Comparison of ENCODE assay signal across 1 cellular context in genomic region chr10:97498076-97498840, GRCh38.
TF ChIP-seq lines count a peak whose summit lies in the region.

MMS19 (minus strand) TSS chr10:97498422; CDS start chr10:97498384, 38 bp downstream.

TF ChIP-seq in HepG2, 621 proteins besides CTCF, POLR2A, EP300 and RAD21 (continued from another document and continues in another):
- TF ChIP-seq AGO1 (IDR thresholded peaks at IDR 0.05; ENCODE audit: low read depth, low read length, poor library complexity, severe bottlenecking), result no peak
- peak; percentile 76; the same call in 1 of the 2 replicates for TF ChIP-seq KDM5B (CRISPR knock-in tag; IDR thresholded peaks at IDR 0.05; ENCODE audit: borderline replicate concordance)
- no peak for TF ChIP-seq ZNF136 (CRISPR knock-in tag; IDR thresholded peaks at IDR 0.05; ENCODE audit: low read depth)
- TF ChIP-seq ARNT (IDR thresholded peaks at IDR 0.05), result no peak
- no peak for TF ChIP-seq JUNB (CRISPR knock-in tag; IDR thresholded peaks at IDR 0.05; ENCODE audit: borderline replicate concordance)
- TF ChIP-seq ZNF225 (CRISPR knock-in tag; IDR thresholded peaks at IDR 0.05), result no peak
- TF ChIP-seq MXD4 (CRISPR knock-in tag; IDR thresholded peaks at IDR 0.05), result peak; percentile 73
- TF ChIP-seq ATAD3A (CRISPR knock-in tag; IDR thresholded peaks at IDR 0.05), result no peak
- TF ChIP-seq NPAS2 (CRISPR knock-in tag; IDR thresholded peaks at IDR 0.05; ENCODE audit: borderline replicate concordance), result no peak
- TF ChIP-seq ZC3H13 (CRISPR knock-in tag; IDR thresholded peaks at IDR 0.05), result peak; percentile 71; the same call in 1 of the 2 replicates
- no peak for TF ChIP-seq ZNF10 (CRISPR knock-in tag; IDR thresholded peaks at IDR 0.05; ENCODE audit: borderline replicate concordance, low read depth)
- no peak for TF ChIP-seq ZEB1 (IDR thresholded peaks at IDR 0.05; ENCODE audit: insufficient replicate concordance, low read depth)
- TF ChIP-seq ISL2 (CRISPR knock-in tag; IDR thresholded peaks at IDR 0.05), result no peak; the same call in 1 of the 2 replicates
- peak; percentile 80; the same call in 1 of the 2 replicates for TF ChIP-seq ZNF598 (CRISPR knock-in tag; IDR thresholded peaks at IDR 0.05; ENCODE audit: borderline replicate concordance)
- no peak for TF ChIP-seq TRIM22 (IDR thresholded peaks at IDR 0.05)
- no peak for TF ChIP-seq PLRG1 (conservative IDR thresholded peaks at IDR 0.05)
- TF ChIP-seq KLF16 (CRISPR knock-in tag; IDR thresholded peaks at IDR 0.05), result peak in 1 of 2 experiments; percentile 78; a peak in 2 of 4 replicates
- no peak; the same call in 1 of the 2 replicates for TF ChIP-seq ZNF441 (CRISPR knock-in tag; IDR thresholded peaks at IDR 0.05; ENCODE audit: borderline replicate concordance)
- no peak; the same call in 1 of the 2 replicates for TF ChIP-seq SOX5 (CRISPR knock-in tag; IDR thresholded peaks at IDR 0.05; ENCODE audit: borderline replicate concordance)
- TF ChIP-seq ZFP36 (IDR thresholded peaks at IDR 0.05; ENCODE audit: borderline replicate concordance, low read depth, low read length, partially characterized antibody), result no peak
- TF ChIP-seq ZNF121 (CRISPR knock-in tag; IDR thresholded peaks at IDR 0.05), result no peak
- TF ChIP-seq ZBTB26 (CRISPR knock-in tag; IDR thresholded peaks at IDR 0.05; ENCODE audit: borderline replicate concordance), result no peak
- TF ChIP-seq ZNF749 (CRISPR knock-in tag; IDR thresholded peaks at IDR 0.05; ENCODE audit: borderline replicate concordance), result 0 out of 2 replicates have a peak, but pooled peaks have one; percentile 19
- TF ChIP-seq ZNF646 (CRISPR knock-in tag; IDR thresholded peaks at IDR 0.05), result no peak
- TF ChIP-seq TAF15 (IDR thresholded peaks at IDR 0.05; ENCODE audit: low read depth, low read length, poor library complexity, severe bottlenecking), result peak; percentile 40
- no peak for TF ChIP-seq MIXL1 (CRISPR knock-in tag; IDR thresholded peaks at IDR 0.05)
- TF ChIP-seq ZNF503 (CRISPR knock-in tag; IDR thresholded peaks at IDR 0.05), result no peak
- TF ChIP-seq BORCS8-MEF2B (CRISPR knock-in tag; IDR thresholded peaks at IDR 0.05), result peak; percentile 82; the same call in 1 of the 2 replicates
- TF ChIP-seq CEBPG (CRISPR knock-in tag; IDR thresholded peaks at IDR 0.05), result no peak; the same call in 1 of the 2 replicates
- TF ChIP-seq PREB (CRISPR knock-in tag; IDR thresholded peaks at IDR 0.05), result no peak
- peak; percentile 56; the same call in 1 of the 2 replicates for TF ChIP-seq TSC22D2 (CRISPR knock-in tag; IDR thresholded peaks at IDR 0.05; ENCODE audit: borderline replicate concordance)
- peak; percentile 86 for TF ChIP-seq POLR2G (IDR thresholded peaks at IDR 0.05; ENCODE audit: low read depth, low read length)
- no peak for TF ChIP-seq PRDM15 (CRISPR knock-in tag; IDR thresholded peaks at IDR 0.05)
- TF ChIP-seq PCBP1 (IDR thresholded peaks at IDR 0.05; ENCODE audit: borderline replicate concordance, low read depth, low read length), result peak; percentile 33; the same call in 1 of the 2 replicates
- no peak; the same call in 1 of the 2 replicates for TF ChIP-seq DDIT3 (CRISPR knock-in tag; IDR thresholded peaks at IDR 0.05)
- TF ChIP-seq KDM6A (CRISPR knock-in tag; IDR thresholded peaks at IDR 0.05; ENCODE audit: low read depth), result no peak
- peak; percentile 49; the same call in 1 of the 2 replicates for TF ChIP-seq PHF21A (CRISPR knock-in tag; IDR thresholded peaks at IDR 0.05)
- no peak for TF ChIP-seq KDM1A (CRISPR knock-in tag; IDR thresholded peaks at IDR 0.05)
- no peak; the same call in 1 of the 2 replicates for TF ChIP-seq SKIL (CRISPR knock-in tag; IDR thresholded peaks at IDR 0.05; ENCODE audit: borderline replicate concordance)
- no peak for TF ChIP-seq UBTF (CRISPR knock-in tag; IDR thresholded peaks at IDR 0.05)
